In genomic region chr1:111446967-111447892, GRCh38 we compare ENCODE assay signal across 10 cellular contexts. TPM values are rescaled to one million over a fixed set of nuclear protein-coding genes. Genes with fewer than 3 reads are reported as not detected.
DNase-seq lines count a peak whose midpoint lies in the region; ATAC-seq, FAIRE-seq and TF ChIP-seq lines count a peak whose summit lies in the region.
"Had no signal": no experiment of that assay in that cellular context is flagged by ENCODE, and none has a peak within 500 bp of the region (broad histone marks: within the 10 kb centered on the region; RNA-seq: fewer than 3 reads in every experiment).

No MANE protein-coding gene starts in this region.

- H3K27me3 ChIP-seq in PC-3 (ENCODE audit: low read length) (no peaks in the 10 kb centered on the region), endothelial cell of umbilical vein (ENCODE audit: control insufficient read depth in 2 of 2, insufficient read depth in 2 of 2, low read length in 2 of 2) (no peaks in the 10 kb centered on the region), adrenal gland (no peaks in the 10 kb centered on the region)
- H3K27me3 ChIP-seq: vagina had no signal

- peaks cover 79% of the 10 kb centered on the region for H3K79me2 ChIP-seq in PC-3 (ENCODE audit: low read length)
- H3K79me2 ChIP-seq in endothelial cell of umbilical vein (ENCODE audit: control insufficient read depth, insufficient read depth, low read length): peaks cover 62% of the 10 kb centered on the region

- H3K36me3 ChIP-seq in PC-3 (ENCODE audit: low read depth, low read length): peaks cover 51% of the 10 kb centered on the region
- H3K36me3 ChIP-seq in endothelial cell of umbilical vein (ENCODE audit: control insufficient read depth in 2 of 2, extremely low read depth in 1 of 2, insufficient read depth in 2 of 2, low read length in 2 of 2): peaks cover 4 to 14% of the 10 kb centered on the region in 2 experiments
- H3K36me3 ChIP-seq in adrenal gland (replicated peaks in 1 of 2): peaks cover 0 to 31% of the 10 kb centered on the region in 2 donors

- no TSS peak for BruUV-seq in PC-3 (replicated peaks; lab: Mats Ljungman, UMichigan)
- BruUV-seq in endothelial cell of umbilical vein (replicated peaks; lab: Mats Ljungman, UMichigan): TSS peak; percentile 16

- H3K36me3 Mint-ChIP-seq in nephron progenitor cell (ENCODE audit: low read depth): peaks cover 32% of the 10 kb centered on the region

- FAIRE-seq in endothelial cell of umbilical vein (lab: Jason Lieb, UNC): no peak
- FAIRE-seq in GM12891 (lab: Jason Lieb, UNC): no peak

- H3K4me1 ChIP-seq in PC-3 (ENCODE audit: insufficient read depth, low read length): peaks cover 32% of the 10 kb centered on the region
- peaks cover 21% of the 10 kb centered on the region for H3K4me1 ChIP-seq in endothelial cell of umbilical vein (ENCODE audit: control insufficient read depth, extremely low read depth, insufficient read depth, low read length)
- H3K4me1 ChIP-seq in adrenal gland (replicated peaks in 1 of 2): peaks cover 5 to 47% of the 10 kb centered on the region in 2 donors

- H3K27me3 Mint-ChIP-seq in nephron progenitor cell (ENCODE audit: low read depth, poor library complexity): no peaks in the 10 kb centered on the region

- intact Hi-C loops in PC-3 (cut with micrococcal nuclease) (loop anchor here (5.0 kb wide), 1 partner anchor 40 kb away; no protein-coding TSS in a partner anchor), endothelial cell of umbilical vein (cut with micrococcal nuclease) (no loop called here), adrenal gland (cut with DNase I) (no loop called here)

- H3K27ac ChIP-seq in PC-3 (ENCODE audit: low read length) (no peak overlapping the region), endothelial cell of umbilical vein (ENCODE audit: insufficient read depth, low read depth, low read length) (no peak overlapping the region), adrenal gland (no peak overlapping the region)
- H3K27ac ChIP-seq: vagina had no signal

- DNase-seq in PC-3: no peak
- no peak for DNase-seq in endothelial cell of umbilical vein (ENCODE audit: low read depth, low spot score)
- DNase-seq in nephron progenitor cell: no peak
- no peak for DNase-seq in NCI-H345 treated with DMSO at 0.1 percent for 48 hours (lab: John Stamatoyannopoulos, UW; ENCODE audit: unreplicated experiment)
- DNase-seq in adrenal gland: no peak
- DNase-seq in NCI-H774 (lab: John Stamatoyannopoulos, UW): no peak
- DNase-seq in GM12891 (ENCODE audit: insufficient read length, low spot score): no peak
- DNase-seq: activated CD4-positive, alpha-beta T cell treated with anti-CD3 and anti-CD28 coated beads for 48 hours had no signal

- WGBS in adrenal gland, 4 donors: 77 to 84% (median 82%) methylated on average over 4 of the region's 4 CpGs

- H2AFZ ChIP-seq in PC-3 (ENCODE audit: low read length) (no peak overlapping the region), endothelial cell of umbilical vein (ENCODE audit: low read depth, low read length) (no peak overlapping the region)

- peaks cover 47% of the 10 kb centered on the region for H3K4me1 Mint-ChIP-seq in nephron progenitor cell

- peak overlapping the region; percentile 87 for H3K4me2 ChIP-seq in PC-3 (ENCODE audit: low read length)
- peak overlapping the region; percentile 67 for H3K4me2 ChIP-seq in endothelial cell of umbilical vein (ENCODE audit: insufficient read depth, low read length)

- H3K4me3 Mint-ChIP-seq in nephron progenitor cell: peak overlapping the region; percentile 100

- H3K9me3 Mint-ChIP-seq in nephron progenitor cell: no peaks in the 10 kb centered on the region

- no peaks in the 10 kb centered on the region for H3K9me2 ChIP-seq in PC-3 (replicated peaks; ENCODE audit: low read length)

- H3K9me1 ChIP-seq in endothelial cell of umbilical vein (replicated peaks; ENCODE audit: control insufficient read depth, extremely low read depth, insufficient read depth, low read length): no peaks in the 10 kb centered on the region

- H3K9ac ChIP-seq in PC-3 (ENCODE audit: low read length) (peak overlapping the region; percentile 98; the same call in 1 of the 2 replicates), endothelial cell of umbilical vein (replicated peaks; ENCODE audit: extremely low read depth, insufficient read depth, low read length) (peak overlapping the region; percentile 85)

- H3K27ac Mint-ChIP-seq in nephron progenitor cell: no peak overlapping the region

- CTCF ChIA-PET in PC-3 (lab: Charles Lee): no interaction called here
- CTCF ChIA-PET in endothelial cell of umbilical vein (lab: Charles Lee): interaction anchor here (1.1 to 1.9 kb wide), 2 partner anchors 9 to 322 kb away, joined by 4 to 8 read pairs; no protein-coding TSS in a partner anchor

- dilution Hi-C loops in endothelial cell of umbilical vein (cut with MboI; ENCODE audit: extremely low pct_ligation_motif_present, low sequenced_read_pairs): no loop called here

- no peak for TF ChIP-seq CTCF in PC-3 (conservative IDR thresholded peaks at IDR 0.05; ENCODE audit: low read depth, low read length)
- no peak for TF ChIP-seq CTCF in endothelial cell of umbilical vein (IDR thresholded peaks at IDR 0.05; ENCODE audit: extremely low read depth in 1 of 2, insufficient read depth in 1 of 2, low read depth in 1 of 2, low read length in 2 of 2)
- TF ChIP-seq CTCF in nephron progenitor cell (IDR thresholded peaks at IDR 0.05): no peak
- no peak for TF ChIP-seq CTCF in adrenal gland (IDR thresholded peaks at IDR 0.05)

- POLR2A ChIA-PET in PC-3 (lab: Charles Lee; ENCODE audit: unreplicated experiment) (no interaction called here), endothelial cell of umbilical vein (lab: Charles Lee) (interaction anchor here (1.1 kb wide), 1 partner anchor 9 kb away, joined by 3 read pairs; no protein-coding TSS in a partner anchor)

- no peaks in the 10 kb centered on the region for H3F3A ChIP-seq in PC-3 (ENCODE audit: low read length, unreplicated experiment)

- H3K9me3 ChIP-seq in PC-3 (ENCODE audit: low read length) (no peaks in the 10 kb centered on the region), endothelial cell of umbilical vein (replicated peaks; ENCODE audit: control insufficient read depth, insufficient read depth, low read length) (no peaks in the 10 kb centered on the region), adrenal gland (replicated peaks in 1 of 3) (no peaks in the 10 kb centered on the region)
- H3K9me3 ChIP-seq: vagina had no signal

- TF ChIP-seq POLR2A in endothelial cell of umbilical vein (IDR thresholded peaks at IDR 0.05; ENCODE audit: low read depth, low read length) (no peak), adrenal gland (IDR thresholded peaks at IDR 0.05) (no peak), GM12891 (IDR thresholded peaks at IDR 0.05; ENCODE audit: low read depth, low read length) (no peak)

- H4K20me1 ChIP-seq in PC-3 (ENCODE audit: low read length) (peaks cover 22% of the 10 kb centered on the region; the same call in 1 of the 2 replicates), endothelial cell of umbilical vein (replicated peaks; ENCODE audit: control insufficient read depth, extremely low read depth, insufficient read depth, low read length) (no peaks in the 10 kb centered on the region)

- ATAC-seq in PC-3: no peak

- peak overlapping the region; percentile 80 for H3K4me3 ChIP-seq in GM08714 (ENCODE audit: low read length)
- peak overlapping the region; percentile 91 for H3K4me3 ChIP-seq in PC-3 (ENCODE audit: low read length)
- H3K4me3 ChIP-seq in endothelial cell of umbilical vein (replicated peaks in 1 of 3; ENCODE audit: insufficient read depth in 1 of 3, low read depth in 1 of 3, low read length in 3 of 3): peak overlapping the region in 2 of 3 experiments; percentile 56 to 87
- no peak overlapping the region for H3K4me3 ChIP-seq in adrenal gland

RNA-seq across cellular contexts. Expression of gene WDR77, which starts 1.8 kb away (rescaled TPM):
- total RNA-seq in PC-3 (2014; rRNA removed) (62.1 and 67.9 TPM in 2 replicates), endothelial cell of umbilical vein (35.6 and 41.3 TPM in 2 replicates), adrenal gland (10 to 100 TPM; 20.6 to 40.1 (median 28.3) TPM)
- polyA plus RNA-seq in endothelial cell of umbilical vein (105 and 116 TPM in 2 replicates), adrenal gland (10 to 100 TPM; 19.8 to 47.2 (median 24.0) TPM)
- 109 and 124 TPM in 2 replicates for polyA plus RNA-seq in endothelial cell of umbilical vein (2011; cell fraction: cytosol; rRNA removed)
- polyA plus RNA-seq in endothelial cell of umbilical vein (2011; cell fraction: nucleus; rRNA removed): 174 and 192 TPM in 2 replicates
- 31.9 and 41.3 TPM in 2 replicates for polyA plus RNA-seq in endothelial cell of umbilical vein (2012)
- polyA minus RNA-seq in endothelial cell of umbilical vein: 140 and 143 TPM in 2 replicates
- polyA minus RNA-seq in endothelial cell of umbilical vein (2011; cell fraction: cytosol; rRNA and poly(A)+ RNA removed): 45.9 TPM
- polyA minus RNA-seq in endothelial cell of umbilical vein (2011; cell fraction: nucleus; rRNA and poly(A)+ RNA removed): 26.5 and 59.3 TPM in 2 replicates
- 42.0 TPM for polyA plus RNA-seq in GM12891 (2012; ENCODE audit: low read depth, missing spikeins)

RNA-seq across cellular contexts. Expression of gene ATP5PB, which starts 2.0 kb away (rescaled TPM):
- total RNA-seq in PC-3 (2014; rRNA removed) (448 and 612 TPM in 2 replicates), endothelial cell of umbilical vein (235 and 244 TPM in 2 replicates), adrenal gland (100 to 1,000 TPM; 154 to 319 (median 245) TPM)
- polyA plus RNA-seq in endothelial cell of umbilical vein (189 and 231 TPM in 2 replicates), adrenal gland (100 to 1,000 TPM; 103 to 834 (median 147) TPM)
- polyA plus RNA-seq in endothelial cell of umbilical vein (2011; cell fraction: cytosol; rRNA removed): 304 and 324 TPM in 2 replicates
- polyA plus RNA-seq in endothelial cell of umbilical vein (2011; cell fraction: nucleus; rRNA removed): 110 and 142 TPM in 2 replicates
- 254 and 375 TPM in 2 replicates for polyA plus RNA-seq in endothelial cell of umbilical vein (2012)
- polyA minus RNA-seq in endothelial cell of umbilical vein: 121 and 143 TPM in 2 replicates
- 157 TPM for polyA minus RNA-seq in endothelial cell of umbilical vein (2011; cell fraction: cytosol; rRNA and poly(A)+ RNA removed)
- polyA minus RNA-seq in endothelial cell of umbilical vein (2011; cell fraction: nucleus; rRNA and poly(A)+ RNA removed): 24.6 and 27.9 TPM in 2 replicates
- polyA plus RNA-seq in GM12891 (2012; ENCODE audit: low read depth, missing spikeins): 444 TPM

RNA-seq across cellular contexts. Expression of gene OVGP1, which starts 19.7 kb away (rescaled TPM):
- total RNA-seq in PC-3 (2014; rRNA removed) (7.8 and 8.2 TPM in 2 replicates), endothelial cell of umbilical vein (0.75 and 0.99 TPM in 2 replicates), adrenal gland (1 to 10 TPM in 2 of 8 donors, under 1 TPM in 6; 0.18 to 1.6 (median 0.58) TPM)
- polyA plus RNA-seq in endothelial cell of umbilical vein (1.2 and 1.3 TPM in 2 replicates), adrenal gland (1 to 10 TPM in 2 of 3 donors, under 1 TPM in 1; 0.71 to 7.3 (median 3.4) TPM)
- polyA plus RNA-seq in endothelial cell of umbilical vein (2011; cell fraction: cytosol; rRNA removed): 0.36 and 0.47 TPM in 2 replicates
- polyA plus RNA-seq in endothelial cell of umbilical vein (2011; cell fraction: nucleus; rRNA removed): 11.0 and 14.0 TPM in 2 replicates
- 0.85 and 1.3 TPM in 2 replicates for polyA plus RNA-seq in endothelial cell of umbilical vein (2012)
- 0.74 and 2.6 TPM in 2 replicates for polyA minus RNA-seq in endothelial cell of umbilical vein
- polyA minus RNA-seq in endothelial cell of umbilical vein (2011; cell fraction: cytosol; rRNA and poly(A)+ RNA removed): not detected
- polyA minus RNA-seq in endothelial cell of umbilical vein (2011; cell fraction: nucleus; rRNA and poly(A)+ RNA removed): 2.5 and 2.6 TPM in 2 replicates
- 1.1 TPM for polyA plus RNA-seq in GM12891 (2012; ENCODE audit: low read depth, missing spikeins)

RNA-seq across cellular contexts. Expression of gene C1orf162, which starts 26.6 kb away (rescaled TPM):
- total RNA-seq in PC-3 (2014; rRNA removed) (1.4 TPM in 1 of 2 replicates, not detected in the other), endothelial cell of umbilical vein (0.35 TPM in 2 replicates), adrenal gland (10 to 100 TPM in 7 of 8 donors, 1 to 10 TPM in 1; 5.0 to 59.9 (median 33.6) TPM)
- polyA plus RNA-seq in endothelial cell of umbilical vein (0.81 and 0.89 TPM in 2 replicates), adrenal gland (10 to 100 TPM; 45.7 to 54.1 (median 52.9) TPM)
- polyA plus RNA-seq in endothelial cell of umbilical vein (2011; cell fraction: cytosol; rRNA removed): 0.58 and 0.61 TPM in 2 replicates
- polyA plus RNA-seq in endothelial cell of umbilical vein (2011; cell fraction: nucleus; rRNA removed): 1.5 TPM in 2 replicates
- 0.23 and 0.34 TPM in 2 replicates for polyA plus RNA-seq in endothelial cell of umbilical vein (2012)
- 0.27 and 0.49 TPM in 2 replicates for polyA minus RNA-seq in endothelial cell of umbilical vein
- polyA minus RNA-seq in endothelial cell of umbilical vein (2011; cell fraction: cytosol; rRNA and poly(A)+ RNA removed): not detected
- 0.43 and 0.87 TPM in 2 replicates for polyA minus RNA-seq in endothelial cell of umbilical vein (2011; cell fraction: nucleus; rRNA and poly(A)+ RNA removed)
- 12.1 TPM for polyA plus RNA-seq in GM12891 (2012; ENCODE audit: low read depth, missing spikeins)

RNA-seq across cellular contexts. Expression of gene ADORA3, which starts 56.2 kb away (rescaled TPM):
- total RNA-seq in PC-3 (2014; rRNA removed): not detected in 2 replicates
- 0.31 TPM in 1 of 2 replicates, not detected in the other for total RNA-seq in endothelial cell of umbilical vein
- polyA plus RNA-seq in endothelial cell of umbilical vein: 0.03 TPM in 1 of 2 replicates, not detected in the other
- polyA plus RNA-seq in endothelial cell of umbilical vein (2011; cell fraction: cytosol; rRNA removed): 0.06 TPM in 1 of 2 replicates, not detected in the other
- polyA plus RNA-seq in endothelial cell of umbilical vein (2011; cell fraction: nucleus; rRNA removed): 0.26 and 0.31 TPM in 2 replicates
- polyA plus RNA-seq in endothelial cell of umbilical vein (2012): not detected in 2 replicates
- polyA minus RNA-seq in endothelial cell of umbilical vein: 0.90 TPM in 1 of 2 replicates, not detected in the other
- polyA minus RNA-seq in endothelial cell of umbilical vein (2011; cell fraction: cytosol; rRNA and poly(A)+ RNA removed): not detected
- polyA minus RNA-seq in endothelial cell of umbilical vein (2011; cell fraction: nucleus; rRNA and poly(A)+ RNA removed): 0.48 TPM in 1 of 2 replicates, not detected in the other
- total RNA-seq in adrenal gland: 10 to 100 TPM in 7 of 8 donors, 1 to 10 TPM in 1; 7.5 to 51.0 (median 21.1) TPM
- polyA plus RNA-seq in adrenal gland: 10 to 100 TPM in 2 of 3 donors, 1 to 10 TPM in 1; 9.6 to 15.6 (median 10.1) TPM
- 0.35 TPM for polyA plus RNA-seq in GM12891 (2012; ENCODE audit: low read depth, missing spikeins)

Comparison
In these comparisons a context has a peak if more than half of its experiments do, and no peak if none do; other contexts are left out.
1. H3K4me3 ChIP-seq: peak in GM08714 (single experiment), PC-3 (single experiment) and endothelial cell of umbilical vein (2 of 3); none in adrenal gland (0 of 4).